ENCODE assay signal across 8 cellular contexts in the genomic region with DNA sequence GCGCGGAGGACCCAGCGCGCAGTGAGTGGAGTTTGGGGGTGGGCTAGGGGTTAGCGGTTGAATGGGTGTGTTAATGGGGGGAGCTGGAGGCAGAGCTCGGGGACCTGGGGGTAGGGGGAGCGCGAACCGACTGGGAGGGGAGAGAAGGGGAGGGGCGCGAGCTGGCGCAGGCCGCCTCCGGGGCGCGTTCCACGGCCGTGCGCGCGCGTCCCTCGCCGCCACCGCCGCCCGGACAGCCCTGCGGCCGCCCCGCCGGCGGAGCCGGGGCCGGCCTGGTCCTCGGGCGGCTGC. TPM values are rescaled to one million over a fixed set of nuclear protein-coding genes. Genes with fewer than 3 reads are reported as not detected.
DNase-seq lines count a peak whose midpoint lies in the region; ATAC-seq lines count a peak whose summit lies in the region.

A gene (plus strand): TSS at position 194 of the 291 bp plus-strand sequence. CDS start 36,051 bp downstream, outside the sequence.

- H3K36me3 Mint-ChIP-seq in activated CD8-positive, alpha-beta T cell treated with anti-CD3 and anti-CD28 coated beads, Interleukin-2, amount 10 ng/mL, durations not matched to agents 7 days and 5 days (ENCODE audit: low read depth), result no peaks in the 10 kb centered on the region

- no peak for ATAC-seq in activated CD8-positive, alpha-beta T cell treated with anti-CD3 and anti-CD28 coated beads, Interleukin-2, amount 10 ng/mL, durations not matched to agents 7 days and 5 days
- ATAC-seq in left cardiac atrium (peak; percentile 56 to 60), sciatic nerve (peak; percentile 53), HG03095 (IDR thresholded peaks at IDR 0.05; ENCODE audit: unreplicated experiment) (no peak), HG03457 (IDR thresholded peaks at IDR 0.05; ENCODE audit: unreplicated experiment) (no peak)

- peak; percentile 64 for DNase-seq in NCI-H1092 treated with DMSO at 0.1 percent for 48 hours (lab: John Stamatoyannopoulos, UW)
- no peak for DNase-seq in NCI-H1092 (lab: John Stamatoyannopoulos, UW)
- no peak for DNase-seq in activated CD8-positive, alpha-beta T cell treated with anti-CD3 and anti-CD28 coated beads, Interleukin-2, amount 10 ng/mL, durations not matched to agents 7 days and 5 days
- no peak for DNase-seq in left cardiac atrium
- peak; percentile 63 for DNase-seq in sciatic nerve (ENCODE audit: low spot score)
- no peak for DNase-seq in middle frontal gyrus (ENCODE audit: extremely low spot score, low spot score)

- POLR2A ChIA-PET in activated CD8-positive, alpha-beta T cell treated with anti-CD3 and anti-CD28 coated beads, Interleukin-2, amount 10 ng/mL, durations not matched to agents 7 days and 5 days (lab: Charles Lee), result no interaction called here

- H3K27me3 Mint-ChIP-seq in activated CD8-positive, alpha-beta T cell treated with anti-CD3 and anti-CD28 coated beads, Interleukin-2, amount 10 ng/mL, durations not matched to agents 7 days and 5 days (ENCODE audit: low read depth), result peaks cover 50% of the 10 kb centered on the region

- no peak within 1 kb of the TSS for H3K27ac Mint-ChIP-seq in activated CD8-positive, alpha-beta T cell treated with anti-CD3 and anti-CD28 coated beads, Interleukin-2, amount 10 ng/mL, durations not matched to agents 7 days and 5 days

- peaks cover 5% of the 10 kb centered on the region for H3K4me1 Mint-ChIP-seq in activated CD8-positive, alpha-beta T cell treated with anti-CD3 and anti-CD28 coated beads, Interleukin-2, amount 10 ng/mL, durations not matched to agents 7 days and 5 days (ENCODE audit: low read depth)

- CTCF ChIA-PET in activated CD8-positive, alpha-beta T cell treated with anti-CD3 and anti-CD28 coated beads, Interleukin-2, amount 10 ng/mL, durations not matched to agents 7 days and 5 days (lab: Charles Lee), result no interaction called here

- intact Hi-C loops in left cardiac atrium (cut with DNase I), result loop anchor here in 1 of 2 donors (2.0 kb wide), 1 partner anchor 494 kb away; no protein-coding TSS in a partner anchor
- intact Hi-C loops in sciatic nerve (cut with DNase I), result no loop called here

- H3K4me3 Mint-ChIP-seq in activated CD8-positive, alpha-beta T cell treated with anti-CD3 and anti-CD28 coated beads, Interleukin-2, amount 10 ng/mL, durations not matched to agents 7 days and 5 days, result peak within 1 kb of the TSS; percentile 6

- no peaks in the 10 kb centered on the region for H3K9me3 Mint-ChIP-seq in activated CD8-positive, alpha-beta T cell treated with anti-CD3 and anti-CD28 coated beads, Interleukin-2, amount 10 ng/mL, durations not matched to agents 7 days and 5 days (ENCODE audit: insufficient read depth)

RNA-seq across cellular contexts. Expression of the gene that starts here (rescaled TPM):
- not detected for total RNA-seq in activated CD8-positive, alpha-beta T cell treated with anti-CD3 and anti-CD28 coated beads, Interleukin-2, amount 10 ng/mL, durations not matched to agents 7 days and 5 days
- total RNA-seq in left cardiac atrium (10 to 100 TPM; 57.4 to 64.4 TPM), sciatic nerve (45.2 TPM)

Comparison
In these comparisons a context has a peak if more than half of its experiments do, and no peak if none do; other contexts are left out.
1. RNA of the gene that starts here (total RNA-seq): 57.4 to 64.4 TPM in left cardiac atrium and 45.2 TPM in sciatic nerve (single experiment); not detected in activated CD8-positive, alpha-beta T cell treated with anti-CD3 and anti-CD28 coated beads, Interleukin-2, amount 10 ng/mL, durations not matched to agents 7 days and 5 days; every median in the first group is over 10 times any median in the second.
2. DNase-seq: peak in NCI-H1092 treated with DMSO at 0.1 percent for 48 hours (single experiment) and sciatic nerve (single experiment); none in NCI-H1092 (single experiment), activated CD8-positive, alpha-beta T cell treated with anti-CD3 and anti-CD28 coated beads, Interleukin-2, amount 10 ng/mL, durations not matched to agents 7 days and 5 days (single experiment), left cardiac atrium (single experiment) and middle frontal gyrus (single experiment).
3. ATAC-seq: peak in left cardiac atrium (2 of 2) and sciatic nerve (single experiment); none in activated CD8-positive, alpha-beta T cell treated with anti-CD3 and anti-CD28 coated beads, Interleukin-2, amount 10 ng/mL, durations not matched to agents 7 days and 5 days (single experiment), HG03095 (single experiment) and HG03457 (single experiment).